31 cellular contexts compared by ENCODE assay signal in genomic region chr20:54290636-54291035, GRCh38.
"Had no signal": no experiment of that assay in that cellular context is flagged by ENCODE, and none has a peak within 500 bp of the region (broad histone marks: within the 10 kb centered on the region; RNA-seq: fewer than 3 reads in every experiment).

No MANE protein-coding gene starts in this region.

- H3K36me3 ChIP-seq: ascending aorta, cardiac muscle cell, gastroesophageal sphincter, neutrophil, pancreas, prostate gland, thoracic aorta had no signal

- H3K9me3 ChIP-seq: ascending aorta, gastroesophageal sphincter, neutrophil, pancreas, prostate gland, thoracic aorta had no signal

- H3K27ac Mint-ChIP-seq: activated naive CD4-positive, alpha-beta T cell treated with anti-CD3 and anti-CD28 coated beads, Interleukin-2, amount 10 ng/mL, durations not matched to agents 7 days and 5 days; activated naive CD8-positive, alpha-beta T cell treated with anti-CD3 and anti-CD28 coated beads, Interleukin-2, amount 10 ng/mL, durations not matched to agents 7 days and 5 days; nephron; stimulated activated effector memory CD8-positive, alpha-beta T cell treated with anti-CD3 and anti-CD28 coated beads, Interleukin-12 subunit alpha, Interleukin-12 subunit beta, amount 100 ng/mL, for 72 hours; stimulated activated naive CD8-positive, alpha-beta T cell treated with anti-CD3 and anti-CD28 coated beads, Interleukin-15, Interleukin-2, amounts not matched to agents 100 ng/mL and 50 ng/mL, for 24 hours had no signal

- H3K27me3 ChIP-seq: ascending aorta, cardiac muscle cell, gastroesophageal sphincter, pancreas had no signal

- H3K27ac ChIP-seq: ascending aorta, cardiac muscle cell, gastroesophageal sphincter, neutrophil, pancreas, prostate gland, skin epidermis, thoracic aorta had no signal

- H3K4me3 ChIP-seq: ascending aorta, cardiac muscle cell, gastroesophageal sphincter, pancreas, prostate gland, skin epidermis, thoracic aorta had no signal

- H3K4me1 ChIP-seq: ascending aorta, pancreas, prostate gland had no signal

- H3K36me3 Mint-ChIP-seq: activated naive CD4-positive, alpha-beta T cell treated with anti-CD3 and anti-CD28 coated beads, Interleukin-2, amount 10 ng/mL, durations not matched to agents 7 days and 5 days; activated naive CD8-positive, alpha-beta T cell treated with anti-CD3 and anti-CD28 coated beads, Interleukin-2, amount 10 ng/mL, durations not matched to agents 7 days and 5 days; brain had no signal

- H3K4me3 Mint-ChIP-seq: activated naive CD4-positive, alpha-beta T cell treated with anti-CD3 and anti-CD28 coated beads, Interleukin-2, amount 10 ng/mL, durations not matched to agents 7 days and 5 days; activated naive CD8-positive, alpha-beta T cell treated with anti-CD3 and anti-CD28 coated beads, Interleukin-2, amount 10 ng/mL, durations not matched to agents 7 days and 5 days; brain; nephron; stimulated activated effector memory CD8-positive, alpha-beta T cell treated with anti-CD3 and anti-CD28 coated beads, Interleukin-12 subunit alpha, Interleukin-12 subunit beta, amount 100 ng/mL, for 72 hours; stimulated activated naive CD8-positive, alpha-beta T cell treated with anti-CD3 and anti-CD28 coated beads, Interleukin-15, Interleukin-2, amounts not matched to agents 100 ng/mL and 50 ng/mL, for 24 hours had no signal

- H3K27me3 Mint-ChIP-seq: activated naive CD4-positive, alpha-beta T cell treated with anti-CD3 and anti-CD28 coated beads, Interleukin-2, amount 10 ng/mL, durations not matched to agents 7 days and 5 days; activated naive CD8-positive, alpha-beta T cell treated with anti-CD3 and anti-CD28 coated beads, Interleukin-2, amount 10 ng/mL, durations not matched to agents 7 days and 5 days had no signal

- FAIRE-seq: endothelial cell of umbilical vein, keratinocyte, pancreas, TTC549, urothelium cell line had no signal

- DNase-seq: activated CD4-positive, alpha-beta T cell treated with anti-CD3 and anti-CD28 coated beads for 1 hour; activated CD8-positive, alpha-beta memory T cell treated with anti-CD3 and anti-CD28 coated beads for 24 hours; activated effector memory CD4-positive, alpha-beta T cell treated with anti-CD3 and anti-CD28 coated beads, Interleukin-2, amount 50 U/mL, for 16 hours; activated naive CD4-positive, alpha-beta T cell treated with anti-CD3 and anti-CD28 coated beads, Interleukin-2, amount 10 ng/mL, durations not matched to agents 7 days and 5 days; activated naive CD8-positive, alpha-beta T cell treated with anti-CD3 and anti-CD28 coated beads, Interleukin-2, amount 10 ng/mL, durations not matched to agents 7 days and 5 days; cortex of kidney; head of caudate nucleus; hippocampal formation; left cardiac atrium; left ventricle myocardium superior; mammary epithelial cell; pancreas; retina; stimulated activated CD4-positive, alpha-beta T cell treated with anti-CD3 and anti-CD28 coated beads, Interleukin-12 subunit alpha, Interleukin-12 subunit beta, amount 100 ng/mL, for 4 hours; stimulated activated CD4-positive, alpha-beta T cell treated with anti-CD3 and anti-CD28 coated beads, Interleukin-4, amount 100 ng/mL, for 24 hours; trophoblast cell had no signal

- H3K9me3 Mint-ChIP-seq: activated naive CD4-positive, alpha-beta T cell treated with anti-CD3 and anti-CD28 coated beads, Interleukin-2, amount 10 ng/mL, durations not matched to agents 7 days and 5 days; activated naive CD8-positive, alpha-beta T cell treated with anti-CD3 and anti-CD28 coated beads, Interleukin-2, amount 10 ng/mL, durations not matched to agents 7 days and 5 days; brain; nephron had no signal
